27 cellular contexts compared by ENCODE assay signal in the genomic region with DNA sequence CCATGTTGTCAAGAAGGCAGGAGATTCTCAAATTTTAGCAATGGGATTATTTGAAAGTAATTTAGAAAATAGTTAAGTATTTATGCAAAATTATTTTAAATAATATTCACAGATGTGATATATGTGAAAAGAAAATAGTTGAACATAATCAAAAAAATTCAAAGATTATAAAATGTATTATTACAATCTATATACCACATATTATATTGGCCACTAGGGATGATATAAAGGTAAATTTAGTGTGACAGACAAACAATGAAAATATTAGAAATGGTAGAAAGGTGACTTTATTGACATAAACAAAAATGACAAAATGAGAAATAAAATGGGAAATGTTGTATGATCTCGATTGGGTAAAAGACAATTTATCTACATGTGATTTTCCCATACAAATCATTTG.
DNase-seq lines count a peak whose midpoint lies in the region; ATAC-seq and TF ChIP-seq lines count a peak whose summit lies in the region.
"Had no signal": no experiment of that assay in that cellular context is flagged by ENCODE, and none has a peak within 500 bp of the region (broad histone marks: within the 10 kb centered on the region; RNA-seq: fewer than 3 reads in every experiment).

No MANE protein-coding gene starts in this region.

- no peaks in the 10 kb centered on the region for H3K9me3 ChIP-seq in OCI-LY7 (ENCODE audit: low read length)
- no peaks in the 10 kb centered on the region for H3K9me3 ChIP-seq in endodermal cell (ENCODE audit: control insufficient read depth, low read length)
- no peaks in the 10 kb centered on the region for H3K9me3 ChIP-seq in adrenal gland (replicated peaks in 1 of 3)

- H3K9me3 Mint-ChIP-seq in endodermal cell, result peaks cover 3% of the 10 kb centered on the region
- peaks cover 13% of the 10 kb centered on the region for H3K9me3 Mint-ChIP-seq in mesothelial cell of epicardium

- intact Hi-C loops in OCI-LY7 (cut with micrococcal nuclease; ENCODE audit: unreplicated experiment), result no loop called here
- intact Hi-C loops in adrenal gland (cut with DNase I), result no loop called here

- H3K9me2 ChIP-seq in OCI-LY7 (ENCODE audit: insufficient read depth, low read length), result no peaks in the 10 kb centered on the region

- no peaks in the 10 kb centered on the region for H3K27me3 ChIP-seq in endodermal cell (ENCODE audit: control insufficient read depth, insufficient read depth, low read length, poor library complexity, severe bottlenecking)
- no peaks in the 10 kb centered on the region for H3K27me3 ChIP-seq in adrenal gland

- no peak overlapping the region for H2AFZ ChIP-seq in OCI-LY7 (ENCODE audit: low read length)

- BruUV-seq in OCI-LY7 (replicated peaks; lab: Mats Ljungman, UMichigan), result no TSS peak

- H3K4me3 Mint-ChIP-seq in endodermal cell, result no peak overlapping the region
- H3K4me3 Mint-ChIP-seq in mesothelial cell of epicardium, result no peak overlapping the region
- H3K4me3 Mint-ChIP-seq: CD8-positive, alpha-beta memory T cell had no signal

- H3K27me3 Mint-ChIP-seq in endodermal cell (ENCODE audit: insufficient read depth), result no peaks in the 10 kb centered on the region
- H3K27me3 Mint-ChIP-seq in mesothelial cell of epicardium (ENCODE audit: low read depth), result no peaks in the 10 kb centered on the region
- H3K27me3 Mint-ChIP-seq: CD8-positive, alpha-beta memory T cell had no signal

- no peak overlapping the region for H3K4me2 ChIP-seq in OCI-LY7 (ENCODE audit: low read length)

- H3K4me1 Mint-ChIP-seq in endodermal cell (peaks cover 4% of the 10 kb centered on the region), mesothelial cell of epicardium (no peaks in the 10 kb centered on the region)
- H3K4me1 Mint-ChIP-seq: CD8-positive, alpha-beta memory T cell had no signal

- no peaks in the 10 kb centered on the region for H4K20me1 ChIP-seq in OCI-LY7 (ENCODE audit: insufficient read depth, low read length)

- no peak for TF ChIP-seq POLR2A in adrenal gland (IDR thresholded peaks at IDR 0.05)

- H3K27ac ChIP-seq in C4-2B (no peak overlapping the region), OCI-LY7 (ENCODE audit: low read depth, low read length, poor library complexity, severe bottlenecking) (no peak overlapping the region), endodermal cell (ENCODE audit: low read depth, low read length) (no peak overlapping the region), adrenal gland (no peak overlapping the region)
- H3K27ac ChIP-seq: SK-N-MC had no signal

- H3K36me3 Mint-ChIP-seq in endodermal cell (ENCODE audit: low read depth) (no peaks in the 10 kb centered on the region), mesothelial cell of epicardium (peaks cover 7% of the 10 kb centered on the region)
- H3K36me3 Mint-ChIP-seq: CD8-positive, alpha-beta memory T cell had no signal

- WGBS in endodermal cell (ENCODE audit: insufficient coverage in 1 of 2, insufficient read length in 1 of 2), 2 experiments, result 80 to 100% methylated on average over 1 of the region's 1 CpG
- WGBS in adrenal gland, 4 donors, result 78 to 93% (median 85%) methylated on average over 1 of the region's 1 CpG

- H3K79me2 ChIP-seq in OCI-LY7 (ENCODE audit: insufficient read depth, low read depth, low read length), result no peaks in the 10 kb centered on the region

- H3K36me3 ChIP-seq in OCI-LY7 (ENCODE audit: insufficient read depth, low read length), result no peaks in the 10 kb centered on the region
- H3K36me3 ChIP-seq in endodermal cell (ENCODE audit: control insufficient read depth, insufficient read depth, low read length), result no peaks in the 10 kb centered on the region
- H3K36me3 ChIP-seq in adrenal gland (replicated peaks in 1 of 2), result peaks cover 0 to 3% of the 10 kb centered on the region in 2 donors

- POLR2A ChIA-PET in OCI-LY7 (lab: Charles Lee), result no interaction called here

- H3K9ac ChIP-seq in endodermal cell (ENCODE audit: extremely low read depth, low read length, poor library complexity, severe bottlenecking), result no peak overlapping the region

- no peaks in the 10 kb centered on the region for H3K4me1 ChIP-seq in OCI-LY7 (ENCODE audit: insufficient read depth, low read length, poor library complexity, severe bottlenecking)
- no peaks in the 10 kb centered on the region for H3K4me1 ChIP-seq in endodermal cell (ENCODE audit: control insufficient read depth, insufficient read depth, low read length)
- no peaks in the 10 kb centered on the region for H3K4me1 ChIP-seq in adrenal gland (replicated peaks in 1 of 2)

- no peak for ATAC-seq in GM18907 (IDR thresholded peaks at IDR 0.05; ENCODE audit: unreplicated experiment)
- ATAC-seq: HepG2, Panc1 had no signal

- no peak overlapping the region for H3K4me3 ChIP-seq in OCI-LY7 (ENCODE audit: low read depth, low read length, poor library complexity, severe bottlenecking)
- H3K4me3 ChIP-seq in endodermal cell (ENCODE audit: low read length), result no peak overlapping the region
- no peak overlapping the region for H3K4me3 ChIP-seq in adrenal gland
- H3K4me3 ChIP-seq: SK-N-MC had no signal

- H3K27ac Mint-ChIP-seq in endodermal cell (no peak overlapping the region), mesothelial cell of epicardium (no peak overlapping the region)
- H3K27ac Mint-ChIP-seq: CD8-positive, alpha-beta memory T cell had no signal

- DNase-seq in OCI-LY7 (ENCODE audit: low spot score) (no peak), endodermal cell (no peak), mesothelial cell of epicardium (ENCODE audit: low spot score in 2 of 2, unreplicated experiment in 2 of 2) (no peak), amniotic stem cell (lab: John Stamatoyannopoulos, UW) (no peak), NCI-H774 (lab: John Stamatoyannopoulos, UW) (no peak), adrenal gland (no peak)
- DNase-seq: C1 segment of cervical spinal cord; CD8-positive, alpha-beta memory T cell; DMS 273 treated with DMSO at 0.1 percent for 48 hours; DMS79; EL; GF-D8; H7; Karpas-422; MV-4-11; NCI-H1105; NCI-H1436 treated with DMSO at 0.1 percent for 48 hours; NCI-H1930; NCI-H2107; NCI-H524 treated with DMSO at 0.1 percent for 48 hours; NCI-H82; SIG-M5 had no signal

- TF ChIP-seq CTCF in C4-2B (conservative IDR thresholded peaks at IDR 0.05) (peak; percentile 57), OCI-LY7 (conservative IDR thresholded peaks at IDR 0.05; ENCODE audit: low read length) (peak; percentile 55; the same call in 1 of the 2 replicates), endodermal cell (conservative IDR thresholded peaks at IDR 0.05) (peak; percentile 36), mesothelial cell of epicardium (IDR thresholded peaks at IDR 0.05; ENCODE audit: unreplicated experiment) (peak; percentile 30), adrenal gland (IDR thresholded peaks at IDR 0.05) (no peak)

- CTCF ChIA-PET in OCI-LY7 (lab: Charles Lee; ENCODE audit: unreplicated experiment), result no interaction called here

Comparison
In these comparisons a context has a peak if more than half of its experiments do, and no peak if none do; other contexts are left out.
1. CTCF ChIP-seq: peak in C4-2B (single experiment), OCI-LY7 (single experiment), endodermal cell (single experiment) and mesothelial cell of epicardium (single experiment); none in adrenal gland (0 of 6).